Comparison of ENCODE assay signal across 28 cellular contexts in the genomic region with DNA sequence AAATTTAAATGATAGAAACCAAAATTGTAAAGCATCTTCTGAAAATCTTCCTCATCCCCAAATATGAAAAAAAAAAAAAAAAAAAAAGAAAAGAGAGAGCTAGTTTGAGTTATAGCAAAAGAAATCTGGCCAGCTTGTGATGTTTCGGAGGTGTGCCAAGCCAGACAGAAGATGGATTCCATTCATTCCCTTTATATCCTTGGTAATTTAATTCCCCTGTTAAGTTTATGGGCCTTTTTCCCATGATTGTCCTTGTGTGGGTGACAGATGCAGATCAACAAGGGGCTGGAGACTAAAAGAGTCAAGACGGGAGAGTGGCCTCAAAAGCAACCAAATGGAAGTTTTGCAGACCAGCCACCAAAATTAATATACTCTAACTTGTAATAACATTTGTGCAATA. TPM values are rescaled to one million over a fixed set of nuclear protein-coding genes. Genes with fewer than 3 reads are reported as not detected.
A peak's percentile ranks its signal among the peaks of the same experiment; 100 is the strongest.
DNase-seq lines count a peak whose midpoint lies in the region; ATAC-seq and TF ChIP-seq lines count a peak whose summit lies in the region.
"Had no signal": no experiment of that assay in that cellular context is flagged by ENCODE, and none has a peak within 500 bp of the region (broad histone marks: within the 10 kb centered on the region; RNA-seq: fewer than 3 reads in every experiment).

No MANE protein-coding gene starts in this region.

- H3K36me3 Mint-ChIP-seq in brain (no peaks in the 10 kb centered on the region), neural progenitor cell (no peaks in the 10 kb centered on the region), T-helper 17 cell (ENCODE audit: low read depth) (peaks cover 6% of the 10 kb centered on the region)
- no peaks in the 10 kb centered on the region for H3K36me3 Mint-ChIP-seq in activated T-cell treated with anti-CD3 and anti-CD28 coated beads, Interleukin-2, amount 50 U/mL, for 72 hours (ENCODE audit: insufficient read depth in 2 of 2)
- H3K36me3 Mint-ChIP-seq: activated CD8-positive, alpha-beta memory T cell treated with anti-CD3 and anti-CD28 coated beads, Interleukin-2, amount 10 ng/mL, durations not matched to agents 7 days and 5 days; activated naive CD4-positive, alpha-beta T cell treated with anti-CD3 and anti-CD28 coated beads, Interleukin-2, amount 50 U/mL, for 72 hours had no signal

- H3K79me2 ChIP-seq in neural progenitor cell (ENCODE audit: low read depth) = no peaks in the 10 kb centered on the region
- H3K79me2 ChIP-seq: parathyroid adenoma had no signal

- H3K4me1 ChIP-seq in neural progenitor cell = peaks cover 13% of the 10 kb centered on the region
- H3K4me1 ChIP-seq: parathyroid adenoma had no signal

- no peak overlapping the region for H3K9ac ChIP-seq in neural progenitor cell
- H3K9ac ChIP-seq: parathyroid adenoma had no signal

- peaks cover 0 to 4% (median 0%) of the 10 kb centered on the region in 5 experiments for H3K9me3 Mint-ChIP-seq in brain
- H3K9me3 Mint-ChIP-seq in neural progenitor cell = no peaks in the 10 kb centered on the region
- no peaks in the 10 kb centered on the region for H3K9me3 Mint-ChIP-seq in activated T-cell treated with anti-CD3 and anti-CD28 coated beads, Interleukin-2, amount 50 U/mL, for 72 hours
- H3K9me3 Mint-ChIP-seq: activated CD4-positive, alpha-beta T cell treated with anti-CD3 and anti-CD28 coated beads, Interleukin-2, amount 10 ng/mL, durations not matched to agents 7 days and 5 days; activated naive CD4-positive, alpha-beta T cell treated with anti-CD3 and anti-CD28 coated beads, Interleukin-2, amount 50 U/mL, for 72 hours; CD4-positive, alpha-beta T cell; HFFc6; nephron had no signal

- no peaks in the 10 kb centered on the region for H3K36me3 ChIP-seq in neural progenitor cell
- H3K36me3 ChIP-seq: SJCRH30, WERI-Rb-1 had no signal

- H3K4me1 Mint-ChIP-seq in brain = peaks cover 24% of the 10 kb centered on the region
- peaks cover 15% of the 10 kb centered on the region for H3K4me1 Mint-ChIP-seq in neural progenitor cell
- peaks cover 4% of the 10 kb centered on the region for H3K4me1 Mint-ChIP-seq in T-helper 17 cell
- no peaks in the 10 kb centered on the region for H3K4me1 Mint-ChIP-seq in activated T-cell treated with anti-CD3 and anti-CD28 coated beads, Interleukin-2, amount 50 U/mL, for 72 hours (ENCODE audit: low read depth)

- no peak overlapping the region for H3K27ac ChIP-seq in neural progenitor cell
- H3K27ac ChIP-seq: parathyroid adenoma, SJCRH30, suprapubic skin, WERI-Rb-1 had no signal

- H3K4me3 Mint-ChIP-seq in brain (peak overlapping the region in 2 of 5 experiments; percentile 23 to 26), neural progenitor cell (no peak overlapping the region), T-helper 17 cell (no peak overlapping the region)
- H3K4me3 Mint-ChIP-seq in activated T-cell treated with anti-CD3 and anti-CD28 coated beads, Interleukin-2, amount 50 U/mL, for 72 hours = no peak overlapping the region
- H3K4me3 Mint-ChIP-seq: activated CD4-positive, alpha-beta T cell treated with anti-CD3 and anti-CD28 coated beads, Interleukin-2, amount 10 ng/mL, durations not matched to agents 7 days and 5 days; activated CD8-positive, alpha-beta memory T cell treated with anti-CD3 and anti-CD28 coated beads, Interleukin-2, amount 10 ng/mL, durations not matched to agents 7 days and 5 days; CD4-positive, alpha-beta T cell had no signal

- in situ Hi-C loops in GM13976 (cut with MboI; ENCODE audit: low sequenced_read_pairs, unreplicated experiment) = loop anchor here (25.0 kb wide), 1 partner anchor 558 kb away; no protein-coding TSS in a partner anchor

- no peak overlapping the region for H2AFZ ChIP-seq in neural progenitor cell (replicated peaks)
- H2AFZ ChIP-seq: parathyroid adenoma had no signal

- H3K4me2 ChIP-seq in neural progenitor cell = peak overlapping the region; percentile 59

- H3F3A ChIP-seq in neural progenitor cell (ENCODE audit: low read depth) = peaks cover 4% of the 10 kb centered on the region

- H3K9me3 ChIP-seq in neural progenitor cell (ENCODE audit: low read depth) = no peaks in the 10 kb centered on the region
- no peaks in the 10 kb centered on the region for H3K9me3 ChIP-seq in T-helper 17 cell (ENCODE audit: control insufficient read depth, low read length, poor library complexity, severe bottlenecking)
- H3K9me3 ChIP-seq: SJCRH30, suprapubic skin had no signal

- DNase-seq in DMS 273 (lab: John Stamatoyannopoulos, UW; ENCODE audit: unreplicated experiment) (peak; percentile 45), NCI-H1105 (lab: John Stamatoyannopoulos, UW) (peak; percentile 66), neural progenitor cell (ENCODE audit: low spot score) (no peak), T-helper 17 cell (no peak), UCSD-AML1 (lab: John Stamatoyannopoulos, UW; ENCODE audit: unreplicated experiment) (no peak), GM13976 (ENCODE audit: low spot score) (no peak)
- DNase-seq in activated T-cell treated with anti-CD3 and anti-CD28 coated beads, Interleukin-2, amount 50 U/mL, for 72 hours = no peak
- DNase-seq: activated CD4-positive, alpha-beta T cell treated with anti-CD3 and anti-CD28 coated beads, Interleukin-2, amount 10 ng/mL, durations not matched to agents 7 days and 5 days; activated CD8-positive, alpha-beta memory T cell treated with anti-CD3 and anti-CD28 coated beads, Interleukin-2, amount 10 ng/mL, durations not matched to agents 7 days and 5 days; aorta; CD4-positive, alpha-beta T cell; central memory CD4-positive, alpha-beta T cell; DMS153; GDM1; HFFc6; Kasumi-1; NCI-H2171; NK-92 treated with Interleukin-12 subunit alpha and Interleukin-12 subunit beta, amount 100 ng/mL, for 24 hours; T-helper 2 cell; WERI-Rb-1 had no signal

- H4K20me1 ChIP-seq in neural progenitor cell (ENCODE audit: low read depth) = no peaks in the 10 kb centered on the region

- no peak for ATAC-seq in T-helper 17 cell
- ATAC-seq in activated T-cell treated with anti-CD3 and anti-CD28 coated beads, Interleukin-2, amount 50 U/mL, for 72 hours (replicated peaks in 1 of 2) = no peak
- ATAC-seq: activated CD8-positive, alpha-beta memory T cell treated with anti-CD3 and anti-CD28 coated beads, Interleukin-2, amount 10 ng/mL, durations not matched to agents 7 days and 5 days; activated naive CD4-positive, alpha-beta T cell treated with anti-CD3 and anti-CD28 coated beads, Interleukin-2, amount 50 U/mL, for 72 hours; left lobe of liver; Panc1 had no signal

- no peak overlapping the region for H3K4me3 ChIP-seq in neural progenitor cell
- H3K4me3 ChIP-seq: SJCRH30, suprapubic skin had no signal

- TF ChIP-seq CTCF in brain (conservative IDR thresholded peaks at IDR 0.05) (no peak), neural progenitor cell (IDR thresholded peaks at IDR 0.05) (no peak), GM13976 (IDR thresholded peaks at IDR 0.05; ENCODE audit: borderline replicate concordance, control extremely low read depth, extremely low read depth, insufficient read depth, missing control alignments) (no peak)

- H3K27me3 ChIP-seq in neural progenitor cell = no peaks in the 10 kb centered on the region
- H3K27me3 ChIP-seq: SJCRH30, suprapubic skin had no signal

- H3K27ac Mint-ChIP-seq in brain = peak overlapping the region in 3 of 5 experiments; percentile 29 to 92 (median 68)
- no peak overlapping the region for H3K27ac Mint-ChIP-seq in neural progenitor cell
- H3K27ac Mint-ChIP-seq in T-helper 17 cell = no peak overlapping the region
- no peak overlapping the region for H3K27ac Mint-ChIP-seq in activated T-cell treated with anti-CD3 and anti-CD28 coated beads, Interleukin-2, amount 50 U/mL, for 72 hours
- H3K27ac Mint-ChIP-seq: activated CD4-positive, alpha-beta T cell treated with anti-CD3 and anti-CD28 coated beads, Interleukin-2, amount 10 ng/mL, durations not matched to agents 7 days and 5 days; activated CD8-positive, alpha-beta memory T cell treated with anti-CD3 and anti-CD28 coated beads, Interleukin-2, amount 10 ng/mL, durations not matched to agents 7 days and 5 days; CD4-positive, alpha-beta T cell; nephron had no signal

- peaks cover 20% of the 10 kb centered on the region for H3K27me3 Mint-ChIP-seq in brain
- no peaks in the 10 kb centered on the region for H3K27me3 Mint-ChIP-seq in neural progenitor cell (ENCODE audit: insufficient read depth, low read depth)
- no peaks in the 10 kb centered on the region for H3K27me3 Mint-ChIP-seq in T-helper 17 cell
- H3K27me3 Mint-ChIP-seq in activated T-cell treated with anti-CD3 and anti-CD28 coated beads, Interleukin-2, amount 50 U/mL, for 72 hours (ENCODE audit: low read depth) = no peaks in the 10 kb centered on the region
- H3K27me3 Mint-ChIP-seq: activated CD4-positive, alpha-beta T cell treated with anti-CD3 and anti-CD28 coated beads, Interleukin-2, amount 10 ng/mL, durations not matched to agents 7 days and 5 days; activated CD8-positive, alpha-beta memory T cell treated with anti-CD3 and anti-CD28 coated beads, Interleukin-2, amount 10 ng/mL, durations not matched to agents 7 days and 5 days; CD4-positive, alpha-beta T cell had no signal

RNA-seq across cellular contexts. Expression of a gene that starts 47.6 kb away (rescaled TPM):
- polyA plus RNA-seq in brain (ENCODE audit: insufficient read depth, low read depth, low replicate concordance) = 20.0 TPM
- total RNA-seq in neural progenitor cell (ENCODE audit: low replicate concordance) (13.6 and 15.3 TPM in 2 replicates), T-helper 17 cell (1 to 10 TPM in 1 of 2 donors, under 1 TPM in 1; 0.16 to 1.8 TPM)
- total RNA-seq in activated T-cell treated with anti-CD3 and anti-CD28 coated beads, Interleukin-2, amount 50 U/mL, for 72 hours = not detected
- total RNA-seq: activated CD8-positive, alpha-beta memory T cell treated with anti-CD3 and anti-CD28 coated beads, Interleukin-2, amount 10 ng/mL, durations not matched to agents 7 days and 5 days had no signal

Comparison
In these comparisons a context has a peak if more than half of its experiments do, and no peak if none do; other contexts are left out.
1. DNase-seq: peak in DMS 273 (single experiment) and NCI-H1105 (single experiment); none in neural progenitor cell (single experiment), T-helper 17 cell (0 of 3), UCSD-AML1 (single experiment), activated T-cell treated with anti-CD3 and anti-CD28 coated beads, Interleukin-2, amount 50 U/mL, for 72 hours (0 of 2) and GM13976 (single experiment).
2. H3K27ac Mint-ChIP-seq: peak in brain (3 of 5); none in neural progenitor cell (single experiment), T-helper 17 cell (single experiment) and activated T-cell treated with anti-CD3 and anti-CD28 coated beads, Interleukin-2, amount 50 U/mL, for 72 hours (single experiment).